27 cellular contexts compared by ENCODE assay signal in the genomic region with DNA sequence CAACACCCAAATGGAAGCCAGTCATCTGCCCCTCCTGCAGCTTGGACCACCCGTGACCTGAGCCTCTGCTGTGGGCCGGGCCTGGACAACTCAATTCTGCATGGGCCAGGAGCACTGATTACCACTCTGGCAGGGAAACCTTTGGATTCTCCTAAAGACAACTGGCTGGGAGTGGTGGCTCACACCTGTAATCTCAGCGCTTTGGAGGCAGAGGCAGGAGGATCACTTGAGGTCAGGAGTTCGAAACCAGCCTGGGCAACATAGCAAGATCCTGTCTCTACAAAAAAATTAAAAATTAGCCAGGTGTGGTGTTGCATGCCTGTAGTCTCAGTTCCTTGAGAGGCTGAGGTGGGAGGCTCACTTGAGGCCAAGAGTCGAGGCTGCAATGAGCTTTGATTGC. TPM values are rescaled to one million over a fixed set of nuclear protein-coding genes. Genes with fewer than 3 reads are reported as not detected.
A peak's percentile ranks its signal among the peaks of the same experiment; 100 is the strongest.
DNase-seq lines count a peak whose midpoint lies in the region; ATAC-seq and TF ChIP-seq lines count a peak whose summit lies in the region.
"Had no signal": no experiment of that assay in that cellular context is flagged by ENCODE, and none has a peak within 500 bp of the region (broad histone marks: within the 10 kb centered on the region; RNA-seq: fewer than 3 reads in every experiment).

No MANE protein-coding gene starts in this region.

- no peak for ATAC-seq in gastrocnemius medialis
- ATAC-seq: GM12878 had no signal

- peaks cover 4% of the 10 kb centered on the region for H3K36me3 Mint-ChIP-seq in glutamatergic neuron (ENCODE audit: unreplicated experiment)

- POLR2A ChIA-PET in HEK293 (lab: Yijun Ruan, JAX) (interaction anchor here (1.1 kb wide), 1 partner anchor 31 kb away, joined by 5 read pairs; the partner anchor contains the start of genes C19orf44 and CALR3), HEK293T (lab: Yijun Ruan, JAX) (no interaction called here)

- in situ Hi-C loops in gastrocnemius medialis (cut with MboI; ENCODE audit: low sequenced_read_pairs in 4 of 4) = loop anchor here in 2 of 4 donors (25.0 kb wide), 1 partner anchor 1572 kb away; no protein-coding TSS in a partner anchor

- H3K4me1 ChIP-seq in right atrium auricular region (peaks cover 0 to 89% of the 10 kb centered on the region in 2 donors), HEK293 (ENCODE audit: control insufficient read depth, insufficient read depth, low read length) (no peaks in the 10 kb centered on the region), gastrocnemius medialis (peaks cover 89 to 92% of the 10 kb centered on the region in 2 donors)

- H3K27ac ChIP-seq in right atrium auricular region (peak overlapping the region; percentile 93 to 95), HEK293 (ENCODE audit: extremely low read depth, low read depth, low read length) (no peak overlapping the region), gastrocnemius medialis (peak overlapping the region; percentile 91 to 99 (median 96))
- H3K27ac ChIP-seq: GM23248, SK-N-MC had no signal

- H3K4me3 ChIP-seq in right atrium auricular region = no peak overlapping the region
- H3K4me3 ChIP-seq in HEK293 (ENCODE audit: low read depth, low read length) = no peak overlapping the region
- no peak overlapping the region for H3K4me3 ChIP-seq in gastrocnemius medialis
- H3K4me3 ChIP-seq: GM12878, GM23248, SK-N-MC had no signal

- no peaks in the 10 kb centered on the region for H3K36me3 ChIP-seq in right atrium auricular region
- H3K36me3 ChIP-seq in HEK293 (ENCODE audit: control insufficient read depth in 2 of 2, insufficient read depth in 1 of 2, low read length in 2 of 2) = peaks cover 4 to 5% of the 10 kb centered on the region in 2 experiments; a peak in 2 of 3 replicates
- H3K36me3 ChIP-seq in gastrocnemius medialis = no peaks in the 10 kb centered on the region

- no peak overlapping the region for H3K27ac Mint-ChIP-seq in glutamatergic neuron (ENCODE audit: unreplicated experiment)

- H3K27me3 ChIP-seq in right atrium auricular region (no peaks in the 10 kb centered on the region), gastrocnemius medialis (no peaks in the 10 kb centered on the region)

- peaks cover 21% of the 10 kb centered on the region for H3K27me3 Mint-ChIP-seq in glutamatergic neuron (ENCODE audit: unreplicated experiment)
- H3K27me3 Mint-ChIP-seq: CD4-positive, alpha-beta memory T cell had no signal

- peaks cover 61% of the 10 kb centered on the region for H3K4me1 Mint-ChIP-seq in glutamatergic neuron (ENCODE audit: low read depth, unreplicated experiment)

- TF ChIP-seq POLR2A in gastrocnemius medialis (IDR thresholded peaks at IDR 0.05) = no peak

- intact Hi-C loops in cardiac septum (cut with DNase I) = loop anchor here (2.0 kb wide), 1 partner anchor 18 kb away; no protein-coding TSS in a partner anchor
- intact Hi-C loops in gastrocnemius medialis (cut with DNase I; ENCODE audit: low total_unique reads) = loop anchor here (5.0 to 10.0 kb wide), 2 partner anchors 1150 to 1557 kb away; no protein-coding TSS in a partner anchor

- CTCF ChIA-PET in HEK293 (lab: Yijun Ruan, JAX) = interaction anchor here (0.6 to 0.7 kb wide), 2 partner anchors 42 to 49 kb away, joined by 3 to 4 read pairs; no protein-coding TSS in a partner anchor
- CTCF ChIA-PET in HEK293T (lab: Yijun Ruan, JAX) = no interaction called here

- H3K9me3 Mint-ChIP-seq in glutamatergic neuron (ENCODE audit: unreplicated experiment) = peaks cover 11% of the 10 kb centered on the region
- H3K9me3 Mint-ChIP-seq: CD4-positive, alpha-beta memory T cell; H9 had no signal

- peak overlapping the region; percentile 63 for H3K4me3 Mint-ChIP-seq in glutamatergic neuron (ENCODE audit: unreplicated experiment)
- H3K4me3 Mint-ChIP-seq: CD4-positive, alpha-beta memory T cell had no signal

- TF ChIP-seq CTCF in right atrium auricular region (IDR thresholded peaks at IDR 0.05) (no peak), HEK293 (tag by site-specific recombination; IDR thresholded peaks at IDR 0.05) (no peak), glutamatergic neuron (IDR thresholded peaks at IDR 0.05; ENCODE audit: partially characterized antibody, unreplicated experiment) (no peak), gastrocnemius medialis (IDR thresholded peaks at IDR 0.05 in 4 of 5, conservative IDR thresholded peaks at IDR 0.05 in 1 of 5) (no peak)

- H3K9me3 ChIP-seq in right atrium auricular region = no peaks in the 10 kb centered on the region
- H3K9me3 ChIP-seq in HEK293 (ENCODE audit: control insufficient read depth, insufficient read depth, low read depth, low read length) = no peaks in the 10 kb centered on the region
- no peaks in the 10 kb centered on the region for H3K9me3 ChIP-seq in gastrocnemius medialis

- DNase-seq in right atrium auricular region (ENCODE audit: low spot score) = no peak
- no peak for DNase-seq in cardiac septum (ENCODE audit: low spot score)
- no peak for DNase-seq in glutamatergic neuron
- no peak for DNase-seq in gastrocnemius medialis
- no peak for DNase-seq in HEK293T (ENCODE audit: extremely low spot score)
- DNase-seq in islet precursor cell = no peak
- no peak for DNase-seq in NCI-H69 (lab: John Stamatoyannopoulos, UW)
- DNase-seq: C1 segment of cervical spinal cord; CD4-positive, alpha-beta memory T cell; COR-L47; DMS79; EL; GDM1; GM23248; H9; IMR-90; NCI-H1048; NCI-H1417; NCI-H1694; NCI-H2029 treated with DMSO at 0.1 percent for 48 hours; NCI-H526 treated with DMSO at 0.1 percent for 48 hours; RPMI8226; SHP77 treated with DMSO at 0.1 percent for 48 hours had no signal

TF ChIP-seq in HEK293, 187 proteins besides CTCF, POLR2A, EP300 and RAD21:
- TF ChIP-seq ZNF548 (tag by site-specific recombination; IDR thresholded peaks at IDR 0.05) (no peak), ZNF121 (tag by site-specific recombination; IDR thresholded peaks at IDR 0.05) (peak; percentile 74), ZBTB26 (tag by site-specific recombination; optimal IDR thresholded peaks at IDR 0.05) (no peak)

TF ChIP-seq in HEK293T, 16 proteins besides CTCF, POLR2A, EP300 and RAD21:
- no peak for TF ChIP-seq ZNF384 (IDR thresholded peaks at IDR 0.05)
- TF ChIP-seq ARNT (IDR thresholded peaks at IDR 0.05) = no peak
- no peak for TF ChIP-seq HDGF (IDR thresholded peaks at IDR 0.05; ENCODE audit: borderline replicate concordance)
- TF ChIP-seq BHLHE40 (IDR thresholded peaks at IDR 0.05; ENCODE audit: borderline replicate concordance) = no peak
- no peak for TF ChIP-seq ELF4 (IDR thresholded peaks at IDR 0.05)
- TF ChIP-seq SP1 (IDR thresholded peaks at IDR 0.05) = no peak
- no peak for TF ChIP-seq PKNOX1 (IDR thresholded peaks at IDR 0.05)
- no peak for TF ChIP-seq FOXA1 (IDR thresholded peaks at IDR 0.05)
- no peak for TF ChIP-seq FOXK2 (IDR thresholded peaks at IDR 0.05)
- TF ChIP-seq CTBP1 (IDR thresholded peaks at IDR 0.05; ENCODE audit: borderline replicate concordance) = no peak
- no peak for TF ChIP-seq L3MBTL2 (conservative IDR thresholded peaks at IDR 0.05)
- no peak for TF ChIP-seq TARDBP (IDR thresholded peaks at IDR 0.05)
- no peak for TF ChIP-seq LEF1 (IDR thresholded peaks at IDR 0.05; ENCODE audit: borderline replicate concordance)

RNA-seq across cellular contexts. Expression of gene EPS15L1, which starts 6.5 kb away (rescaled TPM):
- total RNA-seq in right atrium auricular region (10 to 100 TPM; 24.0 to 27.4 TPM), cardiac septum (48.4 TPM), glutamatergic neuron (ENCODE audit: unreplicated experiment) (84.9 TPM), gastrocnemius medialis (10 to 100 TPM; 52.5 to 61.7 (median 59.7) TPM)

RNA-seq across cellular contexts. Expression of gene CALR3, which starts 30.7 kb away (rescaled TPM):
- not detected for total RNA-seq in right atrium auricular region
- total RNA-seq in cardiac septum = not detected
- total RNA-seq in glutamatergic neuron (ENCODE audit: unreplicated experiment) = not detected
- total RNA-seq in gastrocnemius medialis = not detected
- total RNA-seq: CD4-positive, alpha-beta memory T cell; GM23248; IMR-90; NCI-H460 had no signal

RNA-seq across cellular contexts. Expression of gene C19orf44, which starts 31.0 kb away (rescaled TPM):
- total RNA-seq in right atrium auricular region = 1 to 10 TPM; 2.3 to 6.0 TPM
- 3.1 TPM for total RNA-seq in cardiac septum
- total RNA-seq in glutamatergic neuron (ENCODE audit: unreplicated experiment) = 5.0 TPM
- 1 to 10 TPM; 4.1 to 7.1 (median 5.0) TPM for total RNA-seq in gastrocnemius medialis
